13 cellular contexts compared by ENCODE assay signal in genomic region chr18:55401275-55401620, GRCh38.
A peak's percentile ranks its signal among the peaks of the same experiment; 100 is the strongest.
DNase-seq lines count a peak whose midpoint lies in the region; ATAC-seq and TF ChIP-seq lines count a peak whose summit lies in the region.
"Had no signal": no experiment of that assay in that cellular context is flagged by ENCODE, and none has a peak within 500 bp of the region (broad histone marks: within the 10 kb centered on the region; RNA-seq: fewer than 3 reads in every experiment).

No MANE protein-coding gene starts in this region.

- H2AK5ac ChIP-seq in mesenchymal stem cell (ENCODE audit: low read length, severe bottlenecking) = no peak overlapping the region

- H3K27me3 Mint-ChIP-seq in activated CD4-positive, alpha-beta memory T cell treated with anti-CD3 and anti-CD28 coated beads, Interleukin-2, amount 10 ng/mL, durations not matched to agents 7 days and 5 days = no peaks in the 10 kb centered on the region
- H3K27me3 Mint-ChIP-seq in stimulated activated naive B cell treated with anti-CD40 and anti-IgM and Interleukin-4, amounts not matched to agents 10 μg/mL and 1 μg/mL and 100 μg/mL, for 72 hours = no peaks in the 10 kb centered on the region
- H3K27me3 Mint-ChIP-seq: activated naive CD8-positive, alpha-beta T cell treated with anti-CD3 and anti-CD28 coated beads, Interleukin-2, amount 10 ng/mL, durations not matched to agents 7 days and 5 days had no signal

- peak overlapping the region; percentile 40 for H2BK15ac ChIP-seq in mesenchymal stem cell (ENCODE audit: low read depth, poor library complexity, severe bottlenecking)

- H3K36me3 Mint-ChIP-seq in activated CD4-positive, alpha-beta memory T cell treated with anti-CD3 and anti-CD28 coated beads, Interleukin-2, amount 10 ng/mL, durations not matched to agents 7 days and 5 days (ENCODE audit: low read depth) = no peaks in the 10 kb centered on the region
- peaks cover 4% of the 10 kb centered on the region in 2 donors for H3K36me3 Mint-ChIP-seq in stimulated activated naive B cell treated with anti-CD40 and anti-IgM and Interleukin-4, amounts not matched to agents 10 μg/mL and 1 μg/mL and 100 μg/mL, for 72 hours
- H3K36me3 Mint-ChIP-seq: activated naive CD8-positive, alpha-beta T cell treated with anti-CD3 and anti-CD28 coated beads, Interleukin-2, amount 10 ng/mL, durations not matched to agents 7 days and 5 days had no signal

- no peak for TF ChIP-seq CTCF in colonic mucosa (IDR thresholded peaks at IDR 0.05)

- H3K4me1 ChIP-seq in HUES48 (ENCODE audit: control insufficient read depth, insufficient read depth, low read length) = peaks cover 78% of the 10 kb centered on the region
- H3K4me1 ChIP-seq in colonic mucosa = no peaks in the 10 kb centered on the region
- H3K4me1 ChIP-seq in mesenchymal stem cell (ENCODE audit: control insufficient read depth, insufficient read depth, low read depth, low read length) = no peaks in the 10 kb centered on the region
- H3K4me1 ChIP-seq in stomach smooth muscle (ENCODE audit: control insufficient read depth, insufficient read depth, low read length) = peaks cover 2% of the 10 kb centered on the region

- no peak for ATAC-seq in stimulated activated naive B cell treated with anti-CD40 and anti-IgM and Interleukin-4, amounts not matched to agents 10 μg/mL and 1 μg/mL and 100 μg/mL, for 72 hours (replicated peaks)

- H4K91ac ChIP-seq in mesenchymal stem cell (ENCODE audit: low read length) = peak overlapping the region; percentile 39

- peak overlapping the region; percentile 37 for H2BK120ac ChIP-seq in mesenchymal stem cell (ENCODE audit: low read depth, low read length)

- intact Hi-C loops in colonic mucosa (cut with DNase I) = loop anchor here (10.0 kb wide), 1 partner anchor 184 kb away; the partner anchor contains the start of gene TCF4

- H3K79me1 ChIP-seq in mesenchymal stem cell (replicated peaks; ENCODE audit: low read length, poor library complexity, severe bottlenecking) = peaks cover 11% of the 10 kb centered on the region

- no peaks in the 10 kb centered on the region for H3K27me3 ChIP-seq in HUES48 (ENCODE audit: control insufficient read depth, insufficient read depth, low read length)
- H3K27me3 ChIP-seq in colonic mucosa = no peaks in the 10 kb centered on the region
- no peaks in the 10 kb centered on the region for H3K27me3 ChIP-seq in mesenchymal stem cell (ENCODE audit: control insufficient read depth in 1 of 2, insufficient read depth in 1 of 2, low read length in 2 of 2)
- no peaks in the 10 kb centered on the region for H3K27me3 ChIP-seq in stomach smooth muscle (ENCODE audit: control insufficient read depth in 1 of 2, insufficient read depth in 2 of 2, low read length in 2 of 2)
- H3K27me3 ChIP-seq: Peyer's patch had no signal

- H3K4me2 ChIP-seq in mesenchymal stem cell (ENCODE audit: low read length, poor library complexity, severe bottlenecking) = peak overlapping the region; percentile 80

- no peak overlapping the region for H3K27ac Mint-ChIP-seq in activated CD4-positive, alpha-beta memory T cell treated with anti-CD3 and anti-CD28 coated beads, Interleukin-2, amount 10 ng/mL, durations not matched to agents 7 days and 5 days
- no peak overlapping the region for H3K27ac Mint-ChIP-seq in stimulated activated naive B cell treated with anti-CD40 and anti-IgM and Interleukin-4, amounts not matched to agents 10 μg/mL and 1 μg/mL and 100 μg/mL, for 72 hours
- H3K27ac Mint-ChIP-seq: activated naive CD8-positive, alpha-beta T cell treated with anti-CD3 and anti-CD28 coated beads, Interleukin-2, amount 10 ng/mL, durations not matched to agents 7 days and 5 days had no signal

- H3K4me3 Mint-ChIP-seq in activated CD4-positive, alpha-beta memory T cell treated with anti-CD3 and anti-CD28 coated beads, Interleukin-2, amount 10 ng/mL, durations not matched to agents 7 days and 5 days = no peak overlapping the region
- H3K4me3 Mint-ChIP-seq in stimulated activated naive B cell treated with anti-CD40 and anti-IgM and Interleukin-4, amounts not matched to agents 10 μg/mL and 1 μg/mL and 100 μg/mL, for 72 hours = no peak overlapping the region
- H3K4me3 Mint-ChIP-seq: activated naive CD8-positive, alpha-beta T cell treated with anti-CD3 and anti-CD28 coated beads, Interleukin-2, amount 10 ng/mL, durations not matched to agents 7 days and 5 days had no signal

- 8% methylated on average over 5 of the region's 5 CpGs for WGBS in mesenchymal stem cell

- peak overlapping the region; percentile 72 for H4K8ac ChIP-seq in mesenchymal stem cell (ENCODE audit: low read length)

- H3K14ac ChIP-seq in mesenchymal stem cell (ENCODE audit: low read length in 2 of 2) = no peak overlapping the region

- peak overlapping the region; percentile 0 for H2BK5ac ChIP-seq in mesenchymal stem cell (ENCODE audit: low read depth, low read length, poor library complexity, severe bottlenecking)

- no peaks in the 10 kb centered on the region for H3K9me3 Mint-ChIP-seq in activated CD4-positive, alpha-beta memory T cell treated with anti-CD3 and anti-CD28 coated beads, Interleukin-2, amount 10 ng/mL, durations not matched to agents 7 days and 5 days
- no peaks in the 10 kb centered on the region for H3K9me3 Mint-ChIP-seq in stimulated activated naive B cell treated with anti-CD40 and anti-IgM and Interleukin-4, amounts not matched to agents 10 μg/mL and 1 μg/mL and 100 μg/mL, for 72 hours
- H3K9me3 Mint-ChIP-seq: activated naive CD8-positive, alpha-beta T cell treated with anti-CD3 and anti-CD28 coated beads, Interleukin-2, amount 10 ng/mL, durations not matched to agents 7 days and 5 days had no signal

- H3K9ac ChIP-seq in HUES48 (ENCODE audit: low read depth, low read length) (peak overlapping the region; percentile 29; the same call in 1 of the 2 replicates), colonic mucosa (ENCODE audit: low read depth in 2 of 2, low read length in 2 of 2) (no peak overlapping the region), mesenchymal stem cell (ENCODE audit: low read length) (peak overlapping the region; percentile 89), stomach smooth muscle (ENCODE audit: low read length in 2 of 2) (peak overlapping the region; percentile 32 to 51)

- peak overlapping the region; percentile 69 to 91 for H3K18ac ChIP-seq in mesenchymal stem cell (ENCODE audit: low read depth in 1 of 2, low read length in 2 of 2)

- H3K36me3 ChIP-seq in HUES48 (ENCODE audit: control insufficient read depth, insufficient read depth, low read length) = no peaks in the 10 kb centered on the region
- no peaks in the 10 kb centered on the region for H3K36me3 ChIP-seq in colonic mucosa
- peaks cover 0 to 6% of the 10 kb centered on the region in 2 experiments for H3K36me3 ChIP-seq in mesenchymal stem cell (ENCODE audit: control insufficient read depth in 1 of 2, insufficient read depth in 2 of 2, low read depth in 1 of 2, low read length in 2 of 2)
- H3K36me3 ChIP-seq in stomach smooth muscle (ENCODE audit: control insufficient read depth in 2 of 2, insufficient read depth in 2 of 2, low read length in 2 of 2) = no peaks in the 10 kb centered on the region
- H3K36me3 ChIP-seq: HAP-1, Peyer's patch had no signal

- CTCF ChIA-PET in activated CD4-positive, alpha-beta memory T cell treated with anti-CD3 and anti-CD28 coated beads, Interleukin-2, amount 10 ng/mL, durations not matched to agents 7 days and 5 days (lab: Charles Lee) = no interaction called here

- POLR2A ChIA-PET in activated CD4-positive, alpha-beta memory T cell treated with anti-CD3 and anti-CD28 coated beads, Interleukin-2, amount 10 ng/mL, durations not matched to agents 7 days and 5 days (lab: Charles Lee) = no interaction called here

- DNase-seq in colonic mucosa (no peak), mesenchymal stem cell (peak; percentile 58), NCI-H2029 (lab: John Stamatoyannopoulos, UW) (no peak)
- DNase-seq in activated CD4-positive, alpha-beta memory T cell treated with anti-CD3 and anti-CD28 coated beads, Interleukin-2, amount 10 ng/mL, durations not matched to agents 7 days and 5 days = no peak
- DNase-seq in effector CD8-positive, alpha-beta T cell (lab: John Stamatoyannopoulos, UW) = no peak
- no peak for DNase-seq in stimulated activated naive B cell treated with anti-CD40 and anti-IgM and Interleukin-4, amounts not matched to agents 10 μg/mL and 1 μg/mL and 100 μg/mL, for 72 hours
- DNase-seq: activated naive CD8-positive, alpha-beta T cell treated with anti-CD3 and anti-CD28 coated beads, Interleukin-2, amount 10 ng/mL, durations not matched to agents 7 days and 5 days; NCI-H2029 treated with DMSO at 0.1 percent for 48 hours; occipital lobe; Peyer's patch had no signal

- H3K4me3 ChIP-seq in HUES48 (ENCODE audit: low read depth, low read length) (peak overlapping the region; percentile 41; the same call in 1 of the 2 replicates), colonic mucosa (no peak overlapping the region), mesenchymal stem cell (ENCODE audit: insufficient read depth in 1 of 2, low read depth in 1 of 2, low read length in 2 of 2) (peak overlapping the region in 1 of 2 experiments; percentile 80), stomach smooth muscle (ENCODE audit: low read length in 2 of 2) (peak overlapping the region; percentile 67 to 71)
- H3K4me3 ChIP-seq: HAP-1 had no signal

- no peaks in the 10 kb centered on the region for H3K9me3 ChIP-seq in HUES48 (ENCODE audit: control insufficient read depth, insufficient read depth, low read length)
- no peaks in the 10 kb centered on the region for H3K9me3 ChIP-seq in colonic mucosa
- H3K9me3 ChIP-seq in mesenchymal stem cell (ENCODE audit: control insufficient read depth, low read length) = no peaks in the 10 kb centered on the region
- no peaks in the 10 kb centered on the region for H3K9me3 ChIP-seq in stomach smooth muscle (ENCODE audit: control insufficient read depth in 2 of 2, low read length in 2 of 2)
- H3K9me3 ChIP-seq: HAP-1, Peyer's patch had no signal

- H3K4ac ChIP-seq in mesenchymal stem cell (ENCODE audit: low read depth in 1 of 2, low read length in 2 of 2) = peak overlapping the region in 1 of 2 experiments; percentile 47

- no peak overlapping the region for H3K23ac ChIP-seq in mesenchymal stem cell (ENCODE audit: low read length in 2 of 2)

- no peaks in the 10 kb centered on the region for H3K4me1 Mint-ChIP-seq in activated CD4-positive, alpha-beta memory T cell treated with anti-CD3 and anti-CD28 coated beads, Interleukin-2, amount 10 ng/mL, durations not matched to agents 7 days and 5 days
- peaks cover 12 to 25% of the 10 kb centered on the region in 2 donors for H3K4me1 Mint-ChIP-seq in stimulated activated naive B cell treated with anti-CD40 and anti-IgM and Interleukin-4, amounts not matched to agents 10 μg/mL and 1 μg/mL and 100 μg/mL, for 72 hours
- H3K4me1 Mint-ChIP-seq: activated naive CD8-positive, alpha-beta T cell treated with anti-CD3 and anti-CD28 coated beads, Interleukin-2, amount 10 ng/mL, durations not matched to agents 7 days and 5 days had no signal

- no peak overlapping the region for H2AFZ ChIP-seq in mesenchymal stem cell (ENCODE audit: low read depth, low read length)

- H3K27ac ChIP-seq in HUES48 (ENCODE audit: low read depth, low read length) (peak overlapping the region; percentile 74), colonic mucosa (peak overlapping the region; percentile 39), mesenchymal stem cell (ENCODE audit: low read length, poor library complexity, severe bottlenecking) (peak overlapping the region; percentile 90), stomach smooth muscle (ENCODE audit: low read length) (peak overlapping the region; percentile 42)

- no peak overlapping the region for H2BK12ac ChIP-seq in mesenchymal stem cell (ENCODE audit: low read length in 2 of 2)

Comparison
In these comparisons a context has a peak if more than half of its experiments do, and no peak if none do; other contexts are left out.
1. H3K27ac ChIP-seq: peak in every context shown above with its lines; median percentile 90 in mesenchymal stem cell; 74 in HUES48; 42 in stomach smooth muscle; 39 in colonic mucosa.
2. H3K9ac ChIP-seq: peak in HUES48 (single experiment), mesenchymal stem cell (single experiment) and stomach smooth muscle (2 of 2); none in colonic mucosa (0 of 2).